Comparison of ENCODE assay signal across 13 cellular contexts in genomic region chr12:39959016-39959415, GRCh38.
A peak's percentile ranks its signal among the peaks of the same experiment; 100 is the strongest.
DNase-seq lines count a peak whose midpoint lies in the region; ATAC-seq lines count a peak whose summit lies in the region.
"Had no signal": no experiment of that assay in that cellular context is flagged by ENCODE, and none has a peak within 500 bp of the region (broad histone marks: within the 10 kb centered on the region; RNA-seq: fewer than 3 reads in every experiment).

No MANE protein-coding gene starts in this region.

- no peak overlapping the region for H3K9ac ChIP-seq in adipocyte (ENCODE audit: low read length)
- H3K9ac ChIP-seq: BLaER1 treated with 17β-estradiol and CSF1 and Interleukin-3, amounts not matched to agents 10 nM and 100 nM had no signal

- no peaks in the 10 kb centered on the region for H3K27me3 Mint-ChIP-seq in activated naive CD8-positive, alpha-beta T cell treated with anti-CD3 and anti-CD28 coated beads, Interleukin-2, amount 50 U/mL, for 24 hours
- H3K27me3 Mint-ChIP-seq: B cell had no signal

- DNase-seq in NCI-H1694 (lab: John Stamatoyannopoulos, UW), result peak; percentile 7
- DNase-seq in NCI-H1694 treated with DMSO at 0.1 percent for 48 hours (lab: John Stamatoyannopoulos, UW), result no peak
- DNase-seq in adipocyte (ENCODE audit: low read depth), result peak; percentile 51
- DNase-seq in renal cortical epithelial cell (ENCODE audit: low read depth), result peak; percentile 36
- DNase-seq in activated naive CD8-positive, alpha-beta T cell treated with anti-CD3 and anti-CD28 coated beads, Interleukin-2, amount 50 U/mL, for 24 hours, result no peak
- no peak for DNase-seq in effector CD8-positive, alpha-beta T cell (lab: John Stamatoyannopoulos, UW)
- DNase-seq in midbrain (lab: John Stamatoyannopoulos, UW), result no peak
- DNase-seq: Calu3; CD8-positive, alpha-beta T cell had no signal

- no peak overlapping the region for H3K27ac Mint-ChIP-seq in activated naive CD8-positive, alpha-beta T cell treated with anti-CD3 and anti-CD28 coated beads, Interleukin-2, amount 50 U/mL, for 24 hours
- H3K27ac Mint-ChIP-seq: B cell; CD8-positive, alpha-beta T cell; H9 had no signal

- no peaks in the 10 kb centered on the region for H3K9me3 ChIP-seq in adipocyte (ENCODE audit: control insufficient read depth, low read length)
- H3K9me3 ChIP-seq: A549; BLaER1 treated with 17β-estradiol and CSF1 and Interleukin-3, amounts not matched to agents 10 nM and 100 nM had no signal

- H3K4me1 ChIP-seq in adipocyte (ENCODE audit: control insufficient read depth, insufficient read depth, low read length), result no peaks in the 10 kb centered on the region
- H3K4me1 ChIP-seq: A549; BLaER1 treated with 17β-estradiol and CSF1 and Interleukin-3, amounts not matched to agents 10 nM and 100 nM had no signal

- H3K36me3 ChIP-seq in adipocyte (ENCODE audit: control insufficient read depth, insufficient read depth, low read length, severe bottlenecking), result no peaks in the 10 kb centered on the region
- H3K36me3 ChIP-seq: BLaER1 treated with 17β-estradiol and CSF1 and Interleukin-3, amounts not matched to agents 10 nM and 100 nM had no signal

- no peak overlapping the region for H3K4me3 ChIP-seq in adipocyte (ENCODE audit: low read length)
- H3K4me3 ChIP-seq: A549; BLaER1 treated with 17β-estradiol and CSF1 and Interleukin-3, amounts not matched to agents 10 nM and 100 nM had no signal

- no peak for ATAC-seq in activated naive CD8-positive, alpha-beta T cell treated with anti-CD3 and anti-CD28 coated beads, Interleukin-2, amount 50 U/mL, for 24 hours
- ATAC-seq: CD8-positive, alpha-beta T cell had no signal

- H3K4me1 Mint-ChIP-seq in activated naive CD8-positive, alpha-beta T cell treated with anti-CD3 and anti-CD28 coated beads, Interleukin-2, amount 50 U/mL, for 24 hours, result no peaks in the 10 kb centered on the region
- H3K4me1 Mint-ChIP-seq: B cell had no signal

- no peaks in the 10 kb centered on the region for H3K9me3 Mint-ChIP-seq in activated naive CD8-positive, alpha-beta T cell treated with anti-CD3 and anti-CD28 coated beads, Interleukin-2, amount 50 U/mL, for 24 hours
- H3K9me3 Mint-ChIP-seq: CD8-positive, alpha-beta T cell; H9 had no signal

- no peak overlapping the region for H3K4me3 Mint-ChIP-seq in activated naive CD8-positive, alpha-beta T cell treated with anti-CD3 and anti-CD28 coated beads, Interleukin-2, amount 50 U/mL, for 24 hours
- H3K4me3 Mint-ChIP-seq: B cell; CD8-positive, alpha-beta T cell; H9 had no signal

- no peaks in the 10 kb centered on the region for H3K36me3 Mint-ChIP-seq in activated naive CD8-positive, alpha-beta T cell treated with anti-CD3 and anti-CD28 coated beads, Interleukin-2, amount 50 U/mL, for 24 hours (ENCODE audit: low read depth)
- H3K36me3 Mint-ChIP-seq: CD8-positive, alpha-beta T cell had no signal

- H3K27me3 ChIP-seq in adipocyte (replicated peaks; ENCODE audit: control insufficient read depth, insufficient read depth, low read length), result no peaks in the 10 kb centered on the region
- H3K27me3 ChIP-seq: BLaER1 treated with 17β-estradiol and CSF1 and Interleukin-3, amounts not matched to agents 10 nM and 100 nM had no signal

Comparison
In these comparisons a context has a peak if more than half of its experiments do, and no peak if none do; other contexts are left out.
1. DNase-seq: peak in NCI-H1694 (single experiment), adipocyte (single experiment) and renal cortical epithelial cell (single experiment); none in NCI-H1694 treated with DMSO at 0.1 percent for 48 hours (single experiment), activated naive CD8-positive, alpha-beta T cell treated with anti-CD3 and anti-CD28 coated beads, Interleukin-2, amount 50 U/mL, for 24 hours (single experiment), effector CD8-positive, alpha-beta T cell (single experiment) and midbrain (single experiment).